Comparison of ENCODE assay signal across 1 cellular context in the genomic region with DNA sequence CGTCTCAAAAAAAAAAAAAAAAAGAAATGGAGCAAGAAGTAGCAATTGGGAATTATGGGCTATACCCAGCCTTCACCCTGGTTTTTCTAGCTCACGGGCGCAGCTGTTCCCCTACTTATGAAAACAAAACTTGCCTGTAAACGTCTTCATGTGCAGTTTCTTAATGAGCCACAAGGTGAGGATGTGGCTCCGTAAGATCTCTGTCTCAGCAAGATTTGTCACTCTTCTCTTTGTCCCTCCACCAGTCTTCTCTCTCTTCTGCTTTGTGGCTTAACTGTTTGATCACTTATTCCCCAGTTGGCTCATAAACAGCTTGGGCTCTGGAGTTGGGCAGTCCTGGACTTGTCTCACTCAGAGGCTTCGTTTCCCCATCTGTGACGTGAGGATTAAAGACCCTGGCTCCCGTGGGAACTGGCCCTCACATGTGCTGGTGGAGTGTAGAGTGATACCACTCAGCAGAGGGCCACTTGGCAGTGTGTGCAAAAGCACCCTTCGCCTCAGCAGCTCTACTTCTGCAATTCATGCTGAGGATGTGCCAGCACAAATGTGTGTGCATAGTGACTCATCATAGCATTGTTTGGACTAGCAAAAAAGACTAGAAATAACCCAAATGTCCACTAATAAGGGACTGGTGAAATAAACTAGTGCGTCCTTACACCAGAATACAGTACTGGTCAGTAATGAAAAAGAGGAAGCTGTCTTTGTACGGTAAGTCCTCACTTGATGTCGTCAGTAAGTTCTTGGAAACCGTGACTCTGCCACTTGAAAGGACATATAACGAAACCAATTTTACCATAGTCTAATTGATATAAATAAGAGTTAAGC.
TF ChIP-seq lines count a peak whose summit lies in the region.

No MANE protein-coding gene starts in this region.

TF ChIP-seq in GM12878, 131 proteins besides CTCF, POLR2A, EP300 and RAD21 (continued from another document and continues in another):
- TF ChIP-seq RUNX3 (IDR thresholded peaks at IDR 0.05; ENCODE audit: low read length) (peak; percentile 56), YY1 (IDR thresholded peaks at IDR 0.05; ENCODE audit: low read depth, low read length) (peak; percentile 70), CBX5 (IDR thresholded peaks at IDR 0.05; ENCODE audit: low read depth) (no peak), ZNF207 (IDR thresholded peaks at IDR 0.05; ENCODE audit: borderline replicate concordance) (peak; percentile 64; the same call in 1 of the 2 replicates), STAT1 (conservative IDR thresholded peaks at IDR 0.05) (no peak), TAF1 (IDR thresholded peaks at IDR 0.05; ENCODE audit: borderline replicate concordance, low read depth, low read length) (no peak), YBX1 (IDR thresholded peaks at IDR 0.05) (no peak), SREBF2 (IDR thresholded peaks at IDR 0.05; ENCODE audit: low read length) (no peak), WRNIP1 (IDR thresholded peaks at IDR 0.05; ENCODE audit: borderline replicate concordance, low read depth, low read length) (no peak), ZNF622 (IDR thresholded peaks at IDR 0.05) (no peak), DPF2 (IDR thresholded peaks at IDR 0.05) (peak; percentile 83; the same call in 1 of the 2 replicates), TBL1XR1 (IDR thresholded peaks at IDR 0.05; ENCODE audit: low read depth, low read length) (no peak), SRF (IDR thresholded peaks at IDR 0.05; ENCODE audit: low read depth in 2 of 2, low read length in 2 of 2) (no peak), RCOR1 (conservative IDR thresholded peaks at IDR 0.05; ENCODE audit: low read depth, low read length) (no peak), CREB1 (IDR thresholded peaks at IDR 0.05; ENCODE audit: low read depth) (peak; percentile 48; the same call in 1 of the 2 replicates), BRCA1 (IDR thresholded peaks at IDR 0.05; ENCODE audit: low read depth, low read length) (no peak), ZBTB33 (IDR thresholded peaks at IDR 0.05) (no peak), ZBTB4 (CRISPR knock-in tag; IDR thresholded peaks at IDR 0.05) (no peak), IRF3 (IDR thresholded peaks at IDR 0.05) (no peak), ZNF384 (IDR thresholded peaks at IDR 0.05; ENCODE audit: borderline replicate concordance, low read depth, low read length) (no peak), NFIC (IDR thresholded peaks at IDR 0.05; ENCODE audit: low read depth, low read length) (no peak), MTA2 (IDR thresholded peaks at IDR 0.05; ENCODE audit: low read depth) (peak; percentile 61; the same call in 1 of the 2 replicates), CREM (IDR thresholded peaks at IDR 0.05; ENCODE audit: low read depth) (no peak; the same call in 1 of the 2 replicates), MTA3 (IDR thresholded peaks at IDR 0.05; ENCODE audit: borderline replicate concordance, low read length) (no peak), ZBTB11 (CRISPR knock-in tag; IDR thresholded peaks at IDR 0.05) (no peak), CUX1 (IDR thresholded peaks at IDR 0.05; ENCODE audit: insufficient replicate concordance, low read depth, low read length) (no peak), HDAC6 (IDR thresholded peaks at IDR 0.05; ENCODE audit: unreplicated experiment) (no peak), POU2F2 (IDR thresholded peaks at IDR 0.05; ENCODE audit: borderline replicate concordance, low read depth, low read length) (no peak), SUPT20H (IDR thresholded peaks at IDR 0.05; ENCODE audit: borderline replicate concordance, control insufficient read depth, low read depth, low read length) (no peak), USF2 (IDR thresholded peaks at IDR 0.05; ENCODE audit: borderline replicate concordance, low read depth, low read length) (no peak), FOXM1 (IDR thresholded peaks at IDR 0.05; ENCODE audit: low read depth, low read length) (peak; percentile 18; the same call in 1 of the 2 replicates)
- TF ChIP-seq, protein P1, sequence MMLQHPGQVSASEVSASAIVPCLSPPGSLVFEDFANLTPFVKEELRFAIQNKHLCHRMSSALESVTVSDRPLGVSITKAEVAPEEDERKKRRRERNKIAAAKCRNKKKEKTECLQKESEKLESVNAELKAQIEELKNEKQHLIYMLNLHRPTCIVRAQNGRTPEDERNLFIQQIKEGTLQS (IDR thresholded peaks at IDR 0.05; ENCODE audit: borderline replicate concordance, extremely low read depth, low read depth, low read length), result no peak
- TF ChIP-seq, protein P2, sequence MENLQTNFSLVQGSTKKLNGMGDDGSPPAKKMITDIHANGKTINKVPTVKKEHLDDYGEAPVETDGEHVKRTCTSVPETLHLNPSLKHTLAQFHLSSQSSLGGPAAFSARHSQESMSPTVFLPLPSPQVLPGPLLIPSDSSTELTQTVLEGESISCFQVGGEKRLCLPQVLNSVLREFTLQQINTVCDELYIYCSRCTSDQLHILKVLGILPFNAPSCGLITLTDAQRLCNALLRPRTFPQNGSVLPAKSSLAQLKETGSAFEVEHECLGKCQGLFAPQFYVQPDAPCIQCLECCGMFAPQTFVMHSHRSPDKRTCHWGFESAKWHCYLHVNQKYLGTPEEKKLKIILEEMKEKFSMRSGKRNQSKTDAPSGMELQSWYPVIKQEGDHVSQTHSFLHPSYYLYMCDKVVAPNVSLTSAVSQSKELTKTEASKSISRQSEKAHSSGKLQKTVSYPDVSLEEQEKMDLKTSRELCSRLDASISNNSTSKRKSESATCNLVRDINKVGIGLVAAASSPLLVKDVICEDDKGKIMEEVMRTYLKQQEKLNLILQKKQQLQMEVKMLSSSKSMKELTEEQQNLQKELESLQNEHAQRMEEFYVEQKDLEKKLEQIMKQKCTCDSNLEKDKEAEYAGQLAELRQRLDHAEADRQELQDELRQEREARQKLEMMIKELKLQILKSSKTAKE (IDR thresholded peaks at IDR 0.05; ENCODE audit: low read depth, poor library complexity, severe bottlenecking), result peak; percentile 62
- TF ChIP-seq, protein P3, sequence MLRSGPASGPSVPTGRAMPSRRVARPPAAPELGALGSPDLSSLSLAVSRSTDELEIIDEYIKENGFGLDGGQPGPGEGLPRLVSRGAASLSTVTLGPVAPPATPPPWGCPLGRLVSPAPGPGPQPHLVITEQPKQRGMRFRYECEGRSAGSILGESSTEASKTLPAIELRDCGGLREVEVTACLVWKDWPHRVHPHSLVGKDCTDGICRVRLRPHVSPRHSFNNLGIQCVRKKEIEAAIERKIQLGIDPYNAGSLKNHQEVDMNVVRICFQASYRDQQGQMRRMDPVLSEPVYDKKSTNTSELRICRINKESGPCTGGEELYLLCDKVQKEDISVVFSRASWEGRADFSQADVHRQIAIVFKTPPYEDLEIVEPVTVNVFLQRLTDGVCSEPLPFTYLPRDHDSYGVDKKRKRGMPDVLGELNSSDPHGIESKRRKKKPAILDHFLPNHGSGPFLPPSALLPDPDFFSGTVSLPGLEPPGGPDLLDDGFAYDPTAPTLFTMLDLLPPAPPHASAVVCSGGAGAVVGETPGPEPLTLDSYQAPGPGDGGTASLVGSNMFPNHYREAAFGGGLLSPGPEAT (IDR thresholded peaks at IDR 0.05; ENCODE audit: low read depth), result peak; percentile 59; the same call in 1 of the 2 replicates
